Comparison of ENCODE assay signal across 8 cellular contexts in the genomic region with DNA sequence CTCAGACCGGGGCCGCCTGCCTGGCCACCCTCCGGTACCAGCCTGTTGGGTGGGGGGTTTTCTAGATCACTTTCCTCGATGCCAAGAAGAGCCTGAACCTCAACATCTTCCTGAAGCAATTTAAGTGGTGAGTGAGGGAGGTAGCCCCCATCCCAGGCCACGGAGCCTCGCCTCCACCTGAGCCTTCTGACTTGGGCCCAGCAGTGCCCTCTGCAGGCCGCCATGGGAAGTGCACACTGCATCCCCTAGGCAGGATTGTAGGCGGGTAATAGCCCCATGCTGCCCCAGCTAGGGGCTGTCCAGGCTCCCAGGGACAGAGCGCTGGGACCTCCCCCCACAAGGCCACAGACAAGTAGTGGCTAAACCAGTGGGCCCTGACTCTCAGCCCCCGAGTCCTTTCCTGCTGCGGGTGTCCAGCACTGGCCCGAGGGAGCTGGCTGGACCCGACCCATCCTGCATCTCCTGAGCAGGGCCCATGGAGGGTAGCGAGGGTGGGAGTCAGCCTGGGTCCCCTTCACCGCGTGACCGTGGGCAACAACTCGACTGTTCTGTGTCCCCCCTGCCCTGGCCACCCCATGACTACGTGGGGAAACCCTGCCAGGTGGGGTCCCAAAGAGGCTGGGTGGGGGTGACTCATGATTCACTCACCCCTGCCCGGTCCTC. TPM values are rescaled to one million over a fixed set of nuclear protein-coding genes. Genes with fewer than 3 reads are reported as not detected.
DNase-seq lines count a peak whose midpoint lies in the region; ATAC-seq and TF ChIP-seq lines count a peak whose summit lies in the region.

No MANE protein-coding gene starts in this region.

- no peak overlapping the region for H3K4me3 ChIP-seq in AG04450 (ENCODE audit: low read depth, low read length)
- H3K4me3 ChIP-seq in WI38 (ENCODE audit: low read depth, low read length), result no peak overlapping the region
- no peak overlapping the region for H3K4me3 ChIP-seq in breast epithelium

- TF ChIP-seq POLR2A in breast epithelium (IDR thresholded peaks at IDR 0.05), result no peak

- POLR2A ChIA-PET in AG04450 (lab: Yijun Ruan, JAX), result interaction anchor here (0.6 kb wide), 1 partner anchor 32 kb away, joined by 3 read pairs; no protein-coding TSS in a partner anchor

- no peaks in the 10 kb centered on the region for H3K4me1 ChIP-seq in breast epithelium

- CTCF ChIA-PET in AG04450 (lab: Charles Lee), result interaction anchor here (0.6 to 2.4 kb wide), 12 partner anchors 10 to 336 kb away, joined by 3 to 9 read pairs (median 4); a partner anchor contains a TSS

- no peaks in the 10 kb centered on the region for H3K27me3 ChIP-seq in AG04450 (ENCODE audit: control insufficient read depth, insufficient read depth, low read length)
- H3K27me3 ChIP-seq in breast epithelium, result no peaks in the 10 kb centered on the region

- H3K27ac ChIP-seq in AG04450 (ENCODE audit: low read depth, low read length) (no peak overlapping the region), breast epithelium (no peak overlapping the region)

- H3K36me3 ChIP-seq in breast epithelium, result no peaks in the 10 kb centered on the region

- ATAC-seq in GM18502 (IDR thresholded peaks at IDR 0.05; ENCODE audit: poor library complexity, unreplicated experiment), result peak; percentile 63
- ATAC-seq in HG03039 (IDR thresholded peaks at IDR 0.05; ENCODE audit: unreplicated experiment), result no peak

- TF ChIP-seq CTCF in AG04450 (IDR thresholded peaks at IDR 0.05; ENCODE audit: low read depth, low read length) (peak; percentile 97), WI38 (IDR thresholded peaks at IDR 0.05; ENCODE audit: low read depth, low read length) (peak; percentile 97), breast epithelium (IDR thresholded peaks at IDR 0.05) (peak; percentile 94 to 97 (median 96))

- intact Hi-C loops in breast epithelium (cut with DNase I; ENCODE audit: low total_unique reads), result loop anchor here (10.0 kb wide), 1 partner anchor 54 kb away; no protein-coding TSS in a partner anchor

- peaks cover 7% of the 10 kb centered on the region; the same call in 1 of the 2 replicates for H3K9me3 ChIP-seq in AG04450 (ENCODE audit: control insufficient read depth, insufficient read depth, low read length)
- no peaks in the 10 kb centered on the region for H3K9me3 ChIP-seq in breast epithelium

- no peak for DNase-seq in AG04450 (ENCODE audit: low read depth, low spot score)
- DNase-seq in NCI-H1092 treated with DMSO at 0.1 percent for 48 hours (lab: John Stamatoyannopoulos, UW), result peak; percentile 27
- DNase-seq in breast epithelium (ENCODE audit: low spot score in 2 of 2), result no peak
- peak; percentile 12 for DNase-seq in kidney glomerular epithelial cell (lab: John Stamatoyannopoulos, UW)
- DNase-seq in stimulated activated CD4-positive, alpha-beta T cell treated with anti-CD3 and anti-CD28 coated beads, Interleukin-4, amount 100 ng/mL, for 4 hours, result peak; percentile 62 to 71

RNA-seq across cellular contexts. Expression of a gene that starts 15.3 kb away (rescaled TPM):
- 2.8 and 4.2 TPM in 2 replicates for polyA plus RNA-seq in AG04450 (2011; rRNA removed)
- 1.9 and 7.4 TPM in 2 replicates for polyA minus RNA-seq in AG04450 (2011; rRNA and poly(A)+ RNA removed)
- total RNA-seq in breast epithelium, result 10 to 100 TPM in 1 of 3 donors, 1 to 10 TPM in 2; 6.9 to 13.0 (median 7.3) TPM

RNA-seq across cellular contexts. Expression of a gene that starts 19.3 kb away (rescaled TPM):
- 14.9 and 18.9 TPM in 2 replicates for polyA plus RNA-seq in AG04450 (2011; rRNA removed)
- polyA minus RNA-seq in AG04450 (2011; rRNA and poly(A)+ RNA removed), result 12.1 and 16.1 TPM in 2 replicates
- total RNA-seq in breast epithelium, result 10 to 100 TPM; 31.0 to 70.9 (median 51.5) TPM

RNA-seq across cellular contexts. Expression of a gene that starts 44.2 kb away (rescaled TPM):
- 49.7 and 75.3 TPM in 2 replicates for polyA plus RNA-seq in AG04450 (2011; rRNA removed)
- polyA minus RNA-seq in AG04450 (2011; rRNA and poly(A)+ RNA removed), result 6.8 and 9.4 TPM in 2 replicates
- total RNA-seq in breast epithelium, result 100 to 1,000 TPM; 181 to 225 (median 223) TPM

Comparison
In these comparisons a context has a peak if more than half of its experiments do, and no peak if none do; other contexts are left out.
1. DNase-seq: peak in NCI-H1092 treated with DMSO at 0.1 percent for 48 hours (single experiment), kidney glomerular epithelial cell (single experiment) and stimulated activated CD4-positive, alpha-beta T cell treated with anti-CD3 and anti-CD28 coated beads, Interleukin-4, amount 100 ng/mL, for 4 hours (2 of 2); none in AG04450 (single experiment) and breast epithelium (0 of 2).
2. Peak in every context shown above with its lines, with median percentiles within 50 percentile points of each other: CTCF ChIP-seq.